17 cellular contexts compared by ENCODE assay signal in genomic region chr5:165161204-165161603, GRCh38.
DNase-seq lines count a peak whose midpoint lies in the region; ATAC-seq and TF ChIP-seq lines count a peak whose summit lies in the region.
"Had no signal": no experiment of that assay in that cellular context is flagged by ENCODE, and none has a peak within 500 bp of the region (broad histone marks: within the 10 kb centered on the region; RNA-seq: fewer than 3 reads in every experiment).

No MANE protein-coding gene starts in this region.

- no peaks in the 10 kb centered on the region for H3K9me3 ChIP-seq in DOHH2 (ENCODE audit: control insufficient read depth, insufficient read depth, low read length)
- no peaks in the 10 kb centered on the region for H3K9me3 ChIP-seq in ovary
- H3K9me3 ChIP-seq: BLaER1 had no signal

- TF ChIP-seq CTCF in DOHH2 (IDR thresholded peaks at IDR 0.05; ENCODE audit: low read depth, low read length, poor library complexity, severe bottlenecking) (peak; percentile 35), WTC11 (IDR thresholded peaks at IDR 0.05) (peak; percentile 43; the same call in 1 of the 2 replicates), ovary (IDR thresholded peaks at IDR 0.05) (no peak)

- no peaks in the 10 kb centered on the region for H3K79me2 ChIP-seq in DOHH2 (ENCODE audit: control insufficient read depth, low read length)

- H3K27ac Mint-ChIP-seq in WTC11, result no peak overlapping the region
- H3K27ac Mint-ChIP-seq: activated CD4-positive, alpha-beta T cell treated with anti-CD3 and anti-CD28 coated beads for 36 hours had no signal

- POLR2A ChIA-PET in WTC11 (lab: Charles Lee), result no interaction called here

- no peaks in the 10 kb centered on the region for H3K27me3 Mint-ChIP-seq in WTC11 (ENCODE audit: low read depth)
- H3K27me3 Mint-ChIP-seq: activated CD4-positive, alpha-beta T cell treated with anti-CD3 and anti-CD28 coated beads for 36 hours; central memory CD8-positive, alpha-beta T cell had no signal

- CTCF ChIA-PET in WTC11 (lab: Charles Lee), result no interaction called here

- no peaks in the 10 kb centered on the region for H3F3A ChIP-seq in DOHH2 (ENCODE audit: control insufficient read depth, insufficient read depth)

- H3K27me3 ChIP-seq in DOHH2 (ENCODE audit: control insufficient read depth, low read length) (no peaks in the 10 kb centered on the region), ovary (no peaks in the 10 kb centered on the region)
- H3K27me3 ChIP-seq: BLaER1 had no signal

- H3K4me1 ChIP-seq in DOHH2 (ENCODE audit: control insufficient read depth, low read length) (no peaks in the 10 kb centered on the region), ovary (ENCODE audit: insufficient read depth) (no peaks in the 10 kb centered on the region)

- no peak for TF ChIP-seq POLR2A in ovary (IDR thresholded peaks at IDR 0.05)

- 85 to 88% (median 87%) methylated on average over 6 of the region's 6 CpGs for WGBS in ovary, 3 donors

- DNase-seq in WTC11 (ENCODE audit: low spot score) (peak; percentile 45), iPS-NIHi7 (ENCODE audit: extremely low spot score) (peak; percentile 20), cerebellar nuclear complex (lab: John Stamatoyannopoulos, UW) (no peak), ovary (no peak), NCI-H2196 (lab: John Stamatoyannopoulos, UW; ENCODE audit: unreplicated experiment) (no peak)
- DNase-seq: activated CD4-positive, alpha-beta T cell treated with anti-CD3 and anti-CD28 coated beads for 36 hours; head of caudate nucleus; NCI-H1930; NCI-H748 treated with DMSO at 0.1 percent for 48 hours; stimulated activated naive CD4-positive, alpha-beta T cell; T-helper 9 cell had no signal

- H3K4me1 Mint-ChIP-seq in WTC11, result no peaks in the 10 kb centered on the region
- H3K4me1 Mint-ChIP-seq: activated CD4-positive, alpha-beta T cell treated with anti-CD3 and anti-CD28 coated beads for 36 hours; central memory CD8-positive, alpha-beta T cell had no signal

- intact Hi-C loops in ovary (cut with DNase I), result no loop called here

- no peaks in the 10 kb centered on the region for H3K36me3 Mint-ChIP-seq in WTC11

- H3K36me3 ChIP-seq in DOHH2 (ENCODE audit: control insufficient read depth, low read length) (no peaks in the 10 kb centered on the region), ovary (no peaks in the 10 kb centered on the region)
- H3K36me3 ChIP-seq: BLaER1 had no signal

- H3K27ac ChIP-seq in DOHH2 (ENCODE audit: low read depth, low read length), result no peak overlapping the region
- H3K27ac ChIP-seq in ovary, result no peak overlapping the region
- H3K27ac ChIP-seq: BLaER1, skin epidermis had no signal

- H3K4me3 ChIP-seq in DOHH2 (ENCODE audit: low read length) (no peak overlapping the region), ovary (no peak overlapping the region)
- H3K4me3 ChIP-seq: BLaER1, skin epidermis had no signal

- no peak overlapping the region for H3K4me2 ChIP-seq in DOHH2 (ENCODE audit: low read length)
- H3K4me2 ChIP-seq: BLaER1 had no signal

- TF ChIP-seq EP300 in ovary (IDR thresholded peaks at IDR 0.05), result no peak

- H3K9me2 ChIP-seq in DOHH2 (replicated peaks; ENCODE audit: control insufficient read depth, low read length), result no peaks in the 10 kb centered on the region

- no peaks in the 10 kb centered on the region for H4K20me1 ChIP-seq in DOHH2 (ENCODE audit: control insufficient read depth, insufficient read depth, low read depth, low read length)
- H4K20me1 ChIP-seq: BLaER1 had no signal

- H3K9me3 Mint-ChIP-seq in WTC11, result peaks cover 3% of the 10 kb centered on the region

- no peak overlapping the region for H3K4me3 Mint-ChIP-seq in WTC11
- H3K4me3 Mint-ChIP-seq: activated CD4-positive, alpha-beta T cell treated with anti-CD3 and anti-CD28 coated beads for 36 hours; central memory CD8-positive, alpha-beta T cell had no signal

- ATAC-seq in HG03342 (IDR thresholded peaks at IDR 0.05; ENCODE audit: unreplicated experiment) (peak; percentile 54), WTC11 (peak; percentile 92), HG02763 (IDR thresholded peaks at IDR 0.05; ENCODE audit: unreplicated experiment) (no peak)
- ATAC-seq: activated CD4-positive, alpha-beta T cell treated with anti-CD3 and anti-CD28 coated beads for 36 hours had no signal

TF ChIP-seq in WTC11, 78 proteins besides CTCF, POLR2A, EP300 and RAD21:
- TF ChIP-seq ZMAT4 (CRISPR knock-in tag; IDR thresholded peaks at IDR 0.05), result no peak
- no peak for TF ChIP-seq ZSCAN18 (CRISPR knock-in tag; IDR thresholded peaks at IDR 0.05)
- TF ChIP-seq NFE2L1 (CRISPR knock-in tag; IDR thresholded peaks at IDR 0.05), result no peak
- no peak for TF ChIP-seq PRDM15 (CRISPR knock-in tag; IDR thresholded peaks at IDR 0.05)
- no peak for TF ChIP-seq ZNF396 (CRISPR knock-in tag; IDR thresholded peaks at IDR 0.05; ENCODE audit: borderline replicate concordance)

Comparison
In these comparisons a context has a peak if more than half of its experiments do, and no peak if none do; other contexts are left out.
1. CTCF ChIP-seq: peak in DOHH2 (single experiment) and WTC11 (single experiment); none in ovary (0 of 3).
2. DNase-seq: peak in WTC11 (single experiment) and iPS-NIHi7 (single experiment); none in cerebellar nuclear complex (0 of 2), ovary (0 of 5) and NCI-H2196 (single experiment).